2 cellular contexts compared by ENCODE assay signal in genomic region chr1:244732846-244733450, GRCh38.
TF ChIP-seq lines count a peak whose summit lies in the region.

No MANE protein-coding gene starts in this region.

TF ChIP-seq in H1, 55 proteins besides CTCF, POLR2A, EP300 and RAD21 (continued from another document):
- no peak for TF ChIP-seq SUZ12 (IDR thresholded peaks at IDR 0.05; ENCODE audit: low read length)
- TF ChIP-seq CBX8 (IDR thresholded peaks at IDR 0.05; ENCODE audit: borderline replicate concordance, low read depth, low read length), result no peak
- TF ChIP-seq KDM5A (IDR thresholded peaks at IDR 0.05; ENCODE audit: low read length), result no peak

TF ChIP-seq in GM12891, 5 proteins besides CTCF, POLR2A, EP300 and RAD21 (continued from another document):
- TF ChIP-seq SPI1 (IDR thresholded peaks at IDR 0.05; ENCODE audit: low read depth, low read length) (no peak), POLR2AphosphoS5 (IDR thresholded peaks at IDR 0.05; ENCODE audit: low read depth, low read length) (no peak)
